ENCODE assay signal across 9 cellular contexts in the genomic region with DNA sequence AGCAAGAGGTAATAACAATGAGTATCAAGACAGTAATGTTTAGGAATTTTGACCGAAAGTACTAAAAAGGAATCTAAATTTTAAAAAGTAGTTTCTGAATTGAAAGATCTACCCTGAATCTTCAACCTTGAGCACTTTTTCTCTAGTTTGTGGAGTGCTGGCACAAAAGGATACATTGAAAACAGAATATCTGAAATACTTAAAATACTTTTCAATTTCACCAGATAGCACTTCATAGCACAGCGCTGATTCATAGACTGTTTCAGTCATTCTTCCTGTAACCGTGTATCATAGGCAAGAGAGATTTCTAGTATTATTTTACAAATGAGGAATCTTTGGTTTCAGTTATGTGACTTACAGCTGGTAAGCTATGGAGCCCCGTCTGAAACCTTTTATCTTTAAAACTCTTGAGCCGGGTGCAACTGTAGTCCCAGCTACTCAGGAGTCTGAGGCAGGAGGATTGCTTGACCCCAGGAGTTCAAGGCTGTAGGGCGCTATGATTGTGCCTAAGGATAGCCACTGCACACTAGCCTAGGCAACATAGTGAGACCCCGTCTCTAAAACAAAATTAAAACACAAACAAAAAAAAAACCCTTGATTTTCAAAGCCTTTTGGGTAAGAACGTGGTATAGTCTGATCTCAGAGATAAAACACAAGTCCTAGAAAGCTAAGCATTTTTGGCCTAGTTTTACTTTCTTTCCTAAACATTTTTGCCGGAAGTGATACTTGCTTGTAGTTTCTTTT. TPM values are rescaled to one million over a fixed set of nuclear protein-coding genes. Genes with fewer than 3 reads are reported as not detected.
DNase-seq lines count a peak whose midpoint lies in the region; ATAC-seq, FAIRE-seq and TF ChIP-seq lines count a peak whose summit lies in the region.
"Had no signal": no experiment of that assay in that cellular context is flagged by ENCODE, and none has a peak within 500 bp of the region (broad histone marks: within the 10 kb centered on the region; RNA-seq: fewer than 3 reads in every experiment).

No MANE protein-coding gene starts in this region.

- H3K79me2 ChIP-seq in astrocyte (ENCODE audit: insufficient read depth, low read length), result peaks cover 13% of the 10 kb centered on the region

- H3K27me3 Mint-ChIP-seq in astrocyte (ENCODE audit: low read depth, unreplicated experiment), result no peaks in the 10 kb centered on the region

- H3K4me1 Mint-ChIP-seq in astrocyte (ENCODE audit: low read depth, unreplicated experiment), result peaks cover 36% of the 10 kb centered on the region
- H3K4me1 Mint-ChIP-seq: brain had no signal

- peak; percentile 96 for FAIRE-seq in astrocyte (lab: Jason Lieb, UNC)

- DNase-seq in AG09319 (ENCODE audit: extremely low read depth, low read depth) (peak; percentile 29), HS-5 (ENCODE audit: low read depth) (peak; percentile 91), astrocyte (ENCODE audit: low read depth) (peak; percentile 91), left lung (no peak)
- no peak for DNase-seq in stimulated activated CD4-positive, alpha-beta T cell treated with anti-CD3 and anti-CD28 coated beads, Interleukin-4, amount 100 ng/mL, for 24 hours
- no peak for DNase-seq in activated naive CD4-positive, alpha-beta T cell treated with anti-CD3 and anti-CD28 coated beads, Interleukin-2, amount 50 U/mL, for 16 hours

- H3K4me3 Mint-ChIP-seq in astrocyte (ENCODE audit: unreplicated experiment), result peak overlapping the region; percentile 48
- H3K4me3 Mint-ChIP-seq: brain had no signal

- H4K20me1 ChIP-seq in astrocyte (ENCODE audit: insufficient read depth, low read length), result no peaks in the 10 kb centered on the region

- ATAC-seq in left lung (peak; percentile 51), HG02981 (IDR thresholded peaks at IDR 0.05; ENCODE audit: unreplicated experiment) (no peak), GM21423 (IDR thresholded peaks at IDR 0.05; ENCODE audit: unreplicated experiment) (no peak)

- peak overlapping the region; percentile 94 for H3K27ac ChIP-seq in astrocyte (ENCODE audit: low read depth, low read length)
- H3K27ac ChIP-seq in left lung, result no peak overlapping the region

- no peaks in the 10 kb centered on the region for H3K9me3 Mint-ChIP-seq in astrocyte (ENCODE audit: unreplicated experiment)
- H3K9me3 Mint-ChIP-seq: brain had no signal

- H2AFZ ChIP-seq in astrocyte (ENCODE audit: low read depth, low read length), result no peak overlapping the region

- peak overlapping the region; percentile 79 for H3K4me2 ChIP-seq in astrocyte (ENCODE audit: low read length)

- TF ChIP-seq CTCF in AG09319 (IDR thresholded peaks at IDR 0.05; ENCODE audit: low read depth, low read length), result no peak
- TF ChIP-seq CTCF in astrocyte (IDR thresholded peaks at IDR 0.05; ENCODE audit: insufficient read depth, low read depth, low read length), result no peak
- TF ChIP-seq CTCF in left lung (IDR thresholded peaks at IDR 0.05), result no peak

- H3K4me3 ChIP-seq in astrocyte (ENCODE audit: insufficient read depth, low read depth, low read length) (peak overlapping the region; percentile 34), left lung (no peak overlapping the region)

- H3K36me3 ChIP-seq in astrocyte (ENCODE audit: insufficient read depth, low read length) (peaks cover 36% of the 10 kb centered on the region), left lung (peaks cover 0 to 90% of the 10 kb centered on the region in 2 donors)

- peak overlapping the region; percentile 99 for H3K27ac Mint-ChIP-seq in astrocyte (ENCODE audit: unreplicated experiment)

- intact Hi-C loops in left lung (cut with DNase I), result no loop called here

- H3K9ac ChIP-seq in astrocyte (ENCODE audit: low read length), result peak overlapping the region; percentile 79

- H3K27me3 ChIP-seq in astrocyte (ENCODE audit: insufficient read depth, low read length), result no peaks in the 10 kb centered on the region
- H3K27me3 ChIP-seq in left lung, result no peaks in the 10 kb centered on the region

- H3K9me3 ChIP-seq in astrocyte (ENCODE audit: insufficient read depth, low read depth, low read length) (no peaks in the 10 kb centered on the region), left lung (no peaks in the 10 kb centered on the region)

- H3K36me3 Mint-ChIP-seq in astrocyte (ENCODE audit: low read depth, unreplicated experiment), result peaks cover 7% of the 10 kb centered on the region

- H3K4me1 ChIP-seq in astrocyte (ENCODE audit: insufficient read depth, low read length) (peaks cover 23% of the 10 kb centered on the region), left lung (peaks cover 0 to 6% of the 10 kb centered on the region in 2 donors)

RNA-seq across cellular contexts. Expression of a gene that starts 35.1 kb away (rescaled TPM):
- total RNA-seq in astrocyte (36.1 and 38.2 TPM in 2 replicates), left lung (10 to 100 TPM; 27.7 to 29.4 TPM)

Comparison
In these comparisons a context has a peak if more than half of its experiments do, and no peak if none do; other contexts are left out.
1. DNase-seq: peak in AG09319 (single experiment), HS-5 (single experiment) and astrocyte (single experiment); none in left lung (0 of 2), stimulated activated CD4-positive, alpha-beta T cell treated with anti-CD3 and anti-CD28 coated beads, Interleukin-4, amount 100 ng/mL, for 24 hours (single experiment) and activated naive CD4-positive, alpha-beta T cell treated with anti-CD3 and anti-CD28 coated beads, Interleukin-2, amount 50 U/mL, for 16 hours (single experiment).